Comparison of ENCODE assay signal across 12 cellular contexts in genomic region chr16:49833055-49833454, GRCh38. TPM values are rescaled to one million over a fixed set of nuclear protein-coding genes. Genes with fewer than 3 reads are reported as not detected.
DNase-seq lines count a peak whose midpoint lies in the region; ATAC-seq and TF ChIP-seq lines count a peak whose summit lies in the region.
"Had no signal": no experiment of that assay in that cellular context is flagged by ENCODE, and none has a peak within 500 bp of the region (broad histone marks: within the 10 kb centered on the region; RNA-seq: fewer than 3 reads in every experiment).

No MANE protein-coding gene starts in this region.

- peak overlapping the region; percentile 43 for H4K91ac ChIP-seq in mesenchymal stem cell (ENCODE audit: low read length)

- no peak overlapping the region for H3K4ac ChIP-seq in mesenchymal stem cell (ENCODE audit: low read depth in 1 of 2, low read length in 2 of 2)

- H3K9ac ChIP-seq in mesenchymal stem cell (ENCODE audit: low read length), result peak overlapping the region; percentile 67
- H3K9ac ChIP-seq in subcutaneous abdominal adipose tissue (ENCODE audit: low read length in 5 of 5), result peak overlapping the region in 1 of 5 donors; percentile 9

- H3K4me2 ChIP-seq in mesenchymal stem cell (ENCODE audit: low read length, poor library complexity, severe bottlenecking), result no peak overlapping the region

- no peaks in the 10 kb centered on the region for H3K27me3 ChIP-seq in WERI-Rb-1 (ENCODE audit: insufficient read depth, low read depth, severe bottlenecking)
- peaks cover 8 to 9% of the 10 kb centered on the region in 2 experiments for H3K27me3 ChIP-seq in mesenchymal stem cell (ENCODE audit: control insufficient read depth in 1 of 2, insufficient read depth in 1 of 2, low read length in 2 of 2)
- no peaks in the 10 kb centered on the region for H3K27me3 ChIP-seq in subcutaneous abdominal adipose tissue (ENCODE audit: control insufficient read depth in 5 of 5, insufficient read depth in 4 of 5, low read length in 5 of 5)

- no peak overlapping the region for H3K23ac ChIP-seq in mesenchymal stem cell (ENCODE audit: low read length in 2 of 2)

- H2BK120ac ChIP-seq in mesenchymal stem cell (ENCODE audit: low read depth, low read length), result no peak overlapping the region

- H3K27ac ChIP-seq in WERI-Rb-1 (peak overlapping the region; percentile 11), mesenchymal stem cell (ENCODE audit: low read length, poor library complexity, severe bottlenecking) (no peak overlapping the region), subcutaneous abdominal adipose tissue (ENCODE audit: low read depth, low read length) (peak overlapping the region; percentile 85)

- no peak overlapping the region for H2BK12ac ChIP-seq in mesenchymal stem cell (ENCODE audit: low read length in 2 of 2)

- WGBS in mesenchymal stem cell, result 67% methylated on average over 12 of the region's 12 CpGs

- peaks cover 18% of the 10 kb centered on the region for H3K79me1 ChIP-seq in mesenchymal stem cell (replicated peaks; ENCODE audit: low read length, poor library complexity, severe bottlenecking)

- peak overlapping the region in 1 of 2 experiments; percentile 55 for H3K18ac ChIP-seq in mesenchymal stem cell (ENCODE audit: low read depth in 1 of 2, low read length in 2 of 2)

- no peak for DNase-seq in WERI-Rb-1
- DNase-seq in fibroblast of pulmonary artery (ENCODE audit: low read depth), result peak; percentile 53
- DNase-seq in mesenchymal stem cell, result no peak
- DNase-seq in 8988T, result no peak
- DNase-seq in T-helper 9 cell, result no peak
- DNase-seq in activated CD4-positive, alpha-beta T cell treated with anti-CD3 and anti-CD28 coated beads, Interleukin-2, amount 50 U/mL, for 4 hours, result no peak
- DNase-seq: activated effector memory CD4-positive, alpha-beta T cell treated with Interleukin-2 at 50 U/mL for 16 hours; GDM1; H9; SHP77 treated with DMSO at 0.1 percent for 48 hours had no signal

- H2BK5ac ChIP-seq in mesenchymal stem cell (ENCODE audit: low read depth, low read length, poor library complexity, severe bottlenecking), result no peak overlapping the region

- H3K9me3 ChIP-seq in WERI-Rb-1 (ENCODE audit: severe bottlenecking), result no peaks in the 10 kb centered on the region
- no peaks in the 10 kb centered on the region for H3K9me3 ChIP-seq in mesenchymal stem cell (ENCODE audit: control insufficient read depth, low read length)
- H3K9me3 ChIP-seq in subcutaneous abdominal adipose tissue (ENCODE audit: control insufficient read depth in 5 of 5, low read length in 5 of 5), result peaks cover 0 to 2% (median 0%) of the 10 kb centered on the region in 5 donors

- H3K4me3 ChIP-seq in WERI-Rb-1 (ENCODE audit: low read depth, low read length) (no peak overlapping the region), fibroblast of pulmonary artery (replicated peaks; ENCODE audit: low read depth, low read length) (no peak overlapping the region), mesenchymal stem cell (ENCODE audit: insufficient read depth in 1 of 2, low read depth in 1 of 2, low read length in 2 of 2) (peak overlapping the region in 1 of 2 experiments; percentile 21), subcutaneous abdominal adipose tissue (ENCODE audit: low read depth in 1 of 5, low read length in 5 of 5) (peak overlapping the region in 2 of 5 donors; percentile 7 to 13)

- TF ChIP-seq CTCF in WERI-Rb-1 (IDR thresholded peaks at IDR 0.05; ENCODE audit: low read depth, low read length) (no peak), fibroblast of pulmonary artery (IDR thresholded peaks at IDR 0.05; ENCODE audit: low read length, missing control alignments) (no peak)

- no peak overlapping the region for H2BK15ac ChIP-seq in mesenchymal stem cell (ENCODE audit: low read depth, poor library complexity, severe bottlenecking)

- H2AK5ac ChIP-seq in mesenchymal stem cell (ENCODE audit: low read length, severe bottlenecking), result no peak overlapping the region

- no peak overlapping the region for H4K8ac ChIP-seq in mesenchymal stem cell (ENCODE audit: low read length)

- H3K36me3 ChIP-seq in WERI-Rb-1 (no peaks in the 10 kb centered on the region), mesenchymal stem cell (ENCODE audit: control insufficient read depth in 1 of 2, insufficient read depth in 2 of 2, low read depth in 1 of 2, low read length in 2 of 2) (no peaks in the 10 kb centered on the region), subcutaneous abdominal adipose tissue (ENCODE audit: control insufficient read depth in 5 of 5, insufficient read depth in 5 of 5, low read length in 5 of 5) (no peaks in the 10 kb centered on the region)

- H2AFZ ChIP-seq in mesenchymal stem cell (ENCODE audit: low read depth, low read length), result no peak overlapping the region

- H3K4me1 ChIP-seq in mesenchymal stem cell (ENCODE audit: control insufficient read depth, insufficient read depth, low read depth, low read length), result peaks cover 25% of the 10 kb centered on the region
- peaks cover 29 to 80% (median 76%) of the 10 kb centered on the region in 5 donors for H3K4me1 ChIP-seq in subcutaneous abdominal adipose tissue (ENCODE audit: control insufficient read depth in 5 of 5, insufficient read depth in 5 of 5, low read length in 5 of 5)

- H3K14ac ChIP-seq in mesenchymal stem cell (ENCODE audit: low read length in 2 of 2), result no peak overlapping the region

- ATAC-seq in HG02571 (IDR thresholded peaks at IDR 0.05; ENCODE audit: unreplicated experiment), result no peak

RNA-seq across cellular contexts. Expression of gene ZNF423, which starts 22.9 kb away (rescaled TPM):
- polyA plus RNA-seq in mesenchymal stem cell (2013, experiment 1 of 2), result 1.4 TPM
- 1.6 TPM for polyA plus RNA-seq in mesenchymal stem cell (2013, experiment 2 of 2)
